ENCODE assay signal across 9 cellular contexts in the genomic region with DNA sequence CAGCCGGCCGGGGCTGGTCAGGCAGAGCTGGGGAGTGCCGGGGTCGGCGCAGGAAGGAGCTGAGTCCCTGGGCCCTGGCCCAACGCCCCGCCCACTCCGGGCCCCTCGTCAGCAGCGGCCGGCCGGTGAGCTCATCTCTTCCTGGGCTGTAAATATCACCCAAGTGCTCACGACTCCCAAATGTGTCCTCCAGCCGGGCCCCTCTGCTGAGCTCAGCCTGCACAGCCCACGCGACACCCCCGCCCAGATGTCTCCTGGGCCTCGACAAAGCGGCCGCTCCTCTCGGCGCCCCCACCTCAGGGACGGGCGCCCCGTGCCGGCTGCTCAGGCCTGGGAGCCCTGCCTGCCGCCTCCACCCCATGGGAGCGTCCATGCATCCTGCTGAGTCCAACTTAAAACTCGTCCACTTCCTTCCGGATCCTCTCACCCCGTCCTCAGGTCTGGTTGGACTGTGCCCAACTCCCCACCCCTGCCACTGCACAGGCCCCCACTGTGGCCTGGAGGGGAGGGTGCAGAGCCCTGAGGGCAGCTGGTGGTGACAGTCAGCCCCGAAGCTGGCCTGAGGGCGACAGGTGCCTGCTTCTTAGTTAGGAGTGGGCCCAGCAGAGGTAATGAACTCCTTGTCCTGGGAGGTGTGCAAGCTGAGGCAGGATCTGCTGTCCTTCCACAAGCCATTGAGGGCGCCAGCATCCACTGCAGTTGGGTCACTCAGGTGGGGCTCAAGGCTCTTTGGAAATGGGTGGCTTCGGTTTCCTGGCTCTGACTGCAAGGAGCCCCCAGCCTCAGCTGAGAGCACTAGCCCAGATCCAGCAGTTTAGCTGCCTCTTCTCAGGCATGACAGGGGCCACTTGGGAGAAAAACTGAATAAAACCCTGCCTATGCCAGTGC. TPM values are rescaled to one million over a fixed set of nuclear protein-coding genes. Genes with fewer than 3 reads are reported as not detected.
A peak's percentile ranks its signal among the peaks of the same experiment; 100 is the strongest.
DNase-seq lines count a peak whose midpoint lies in the region; ATAC-seq and FAIRE-seq lines count a peak whose summit lies in the region.
"Had no signal": no experiment of that assay in that cellular context is flagged by ENCODE, and none has a peak within 500 bp of the region (broad histone marks: within the 10 kb centered on the region; RNA-seq: fewer than 3 reads in every experiment).

No MANE protein-coding gene starts in this region.

- no peaks in the 10 kb centered on the region for H3K9me3 Mint-ChIP-seq in natural killer cell treated with Interleukin-12 subunit alpha and Interleukin-12 subunit beta and Interleukin-15 and Interleukin-18, amount 100 ng/mL, for 72 hours

- peaks cover under 1 to 17% of the 10 kb centered on the region in 2 donors for H3K4me1 Mint-ChIP-seq in natural killer cell treated with Interleukin-12 subunit alpha and Interleukin-12 subunit beta and Interleukin-15 and Interleukin-18, amount 100 ng/mL, for 72 hours (ENCODE audit: low read depth in 2 of 2)

- no peaks in the 10 kb centered on the region for H3K36me3 ChIP-seq in HUES64 (ENCODE audit: insufficient read depth, low read length)

- H3K27ac ChIP-seq in HUES64 (ENCODE audit: low read depth, low read length) (peak overlapping the region; percentile 46; the same call in 1 of the 2 replicates), cingulate gyrus (ENCODE audit: low read depth, low read length) (peak overlapping the region; percentile 89)

- no peak overlapping the region for H3K4me3 Mint-ChIP-seq in natural killer cell treated with Interleukin-12 subunit alpha and Interleukin-12 subunit beta and Interleukin-15 and Interleukin-18, amount 100 ng/mL, for 72 hours

- H3K27ac Mint-ChIP-seq in natural killer cell treated with Interleukin-12 subunit alpha and Interleukin-12 subunit beta and Interleukin-15 and Interleukin-18, amount 100 ng/mL, for 72 hours: peak overlapping the region; percentile 41 to 72
- H3K27ac Mint-ChIP-seq: IgD-negative memory B cell had no signal

- no peaks in the 10 kb centered on the region for H3K27me3 Mint-ChIP-seq in natural killer cell treated with Interleukin-12 subunit alpha and Interleukin-12 subunit beta and Interleukin-15 and Interleukin-18, amount 100 ng/mL, for 72 hours
- H3K27me3 Mint-ChIP-seq: IgD-negative memory B cell had no signal

- no peaks in the 10 kb centered on the region for H3K27me3 ChIP-seq in HUES64 (ENCODE audit: insufficient read depth, low read length)

- no peaks in the 10 kb centered on the region for H3K9me3 ChIP-seq in HUES64 (ENCODE audit: insufficient read depth, low read depth, low read length)

- H3K9ac ChIP-seq in HUES64 (ENCODE audit: low read depth, low read length): 0 out of 2 replicates have a peak overlapping the region, but pooled peaks have one; percentile 18

- H3K4me3 ChIP-seq in HUES64 (ENCODE audit: low read length): no peak overlapping the region

- FAIRE-seq in HTR-8/SVneo (lab: Jason Lieb, UNC): no peak

- ATAC-seq in natural killer cell treated with Interleukin-12 subunit alpha and Interleukin-12 subunit beta and Interleukin-15 and Interleukin-18, amount 100 ng/mL, for 72 hours: peak; percentile 57 to 66

- H3K36me3 Mint-ChIP-seq in natural killer cell treated with Interleukin-12 subunit alpha and Interleukin-12 subunit beta and Interleukin-15 and Interleukin-18, amount 100 ng/mL, for 72 hours: no peaks in the 10 kb centered on the region
- H3K36me3 Mint-ChIP-seq: IgD-negative memory B cell had no signal

- H3K4me1 ChIP-seq in HUES64 (ENCODE audit: insufficient read depth, low read length): no peaks in the 10 kb centered on the region

- DNase-seq in Ammon's horn (ENCODE audit: low spot score) (peak; percentile 39), epidermal melanocyte (ENCODE audit: insufficient read length, low spot score) (no peak), HTR-8/SVneo (ENCODE audit: insufficient read length, low spot score) (no peak), NCI-H2227 treated with DMSO at 0.1 percent for 48 hours (lab: John Stamatoyannopoulos, UW) (no peak)
- DNase-seq in natural killer cell treated with Interleukin-12 subunit alpha and Interleukin-12 subunit beta and Interleukin-15 and Interleukin-18, amount 100 ng/mL, for 72 hours (ENCODE audit: low spot score): peak; percentile 68
- DNase-seq in activated CD4-positive, CD25-positive, alpha-beta regulatory T cell (lab: John Stamatoyannopoulos, UW): no peak

- 78% methylated on average over 35 of the region's 35 CpGs for WGBS in HUES64

RNA-seq across cellular contexts. Expression of gene RTN4R, which starts 28.8 kb away (rescaled TPM):
- polyA plus RNA-seq in HUES64 (2013, experiment 1 of 2): 15.2 TPM
- polyA plus RNA-seq in HUES64 (2013, experiment 2 of 2): 19.4 TPM
- under 1 TPM; 0.48 to 0.78 TPM for total RNA-seq in natural killer cell treated with Interleukin-12 subunit alpha and Interleukin-12 subunit beta and Interleukin-15 and Interleukin-18, amount 100 ng/mL, for 72 hours
- polyA plus RNA-seq: IgD-negative memory B cell had no signal

Comparison
In these comparisons a context has a peak if more than half of its experiments do, and no peak if none do; other contexts are left out.
1. DNase-seq: peak in Ammon's horn (single experiment) and natural killer cell treated with Interleukin-12 subunit alpha and Interleukin-12 subunit beta and Interleukin-15 and Interleukin-18, amount 100 ng/mL, for 72 hours (single experiment); none in epidermal melanocyte (single experiment), HTR-8/SVneo (single experiment), NCI-H2227 treated with DMSO at 0.1 percent for 48 hours (single experiment) and activated CD4-positive, CD25-positive, alpha-beta regulatory T cell (0 of 4).